Comparison of ENCODE assay signal across 22 cellular contexts in genomic region chr9:126518763-126519162, GRCh38.
"Had no signal": no experiment of that assay in that cellular context is flagged by ENCODE, and none has a peak within 500 bp of the region (broad histone marks: within the 10 kb centered on the region; RNA-seq: fewer than 3 reads in every experiment).

No MANE protein-coding gene starts in this region.

- H3K4me3 Mint-ChIP-seq: activated CD8-positive, alpha-beta T cell treated with anti-CD3 and anti-CD28 coated beads, Interleukin-2, amount 10 ng/mL, durations not matched to agents 7 days and 5 days; activated naive CD8-positive, alpha-beta T cell treated with anti-CD3 and anti-CD28 coated beads for 36 hours; memory B cell; neural crest cell; stimulated activated naive B cell treated with anti-CD40 and anti-IgM and Interleukin-4, amounts not matched to agents 10 μg/mL and 1 μg/mL and 100 μg/mL, for 72 hours had no signal

- H3K27ac Mint-ChIP-seq: activated CD8-positive, alpha-beta T cell treated with anti-CD3 and anti-CD28 coated beads, Interleukin-2, amount 10 ng/mL, durations not matched to agents 7 days and 5 days; activated naive CD8-positive, alpha-beta T cell treated with anti-CD3 and anti-CD28 coated beads for 36 hours; memory B cell; stimulated activated naive B cell treated with anti-CD40 and anti-IgM and Interleukin-4, amounts not matched to agents 10 μg/mL and 1 μg/mL and 100 μg/mL, for 72 hours; T-helper 2 cell treated with Interferon-gamma antibody and Interleukin-4, amounts not matched to agents 5 μg/mL and 100 μg/mL, for 36 hours had no signal

- H3K36me3 Mint-ChIP-seq: activated naive CD8-positive, alpha-beta T cell treated with anti-CD3 and anti-CD28 coated beads for 36 hours; memory B cell; stimulated activated naive B cell treated with anti-CD40 and anti-IgM and Interleukin-4, amounts not matched to agents 10 μg/mL and 1 μg/mL and 100 μg/mL, for 72 hours had no signal

- H3K4me1 ChIP-seq: colonic mucosa, uterus had no signal

- H3K27ac ChIP-seq: colonic mucosa, uterus, VCaP had no signal

- ATAC-seq: activated CD8-positive, alpha-beta T cell treated with anti-CD3 and anti-CD28 coated beads, Interleukin-2, amount 10 ng/mL, durations not matched to agents 7 days and 5 days; gastroesophageal sphincter; stimulated activated naive B cell treated with anti-CD40 and anti-IgM and Interleukin-4, amounts not matched to agents 10 μg/mL and 1 μg/mL and 100 μg/mL, for 72 hours had no signal

- H3K4me3 ChIP-seq: colonic mucosa, gastroesophageal sphincter, sigmoid colon, smooth muscle cell, transverse colon, uterus had no signal

- H3K36me3 ChIP-seq: colonic mucosa, esophagus squamous epithelium, gastroesophageal sphincter, sigmoid colon, transverse colon, uterus had no signal

- H3K4me2 ChIP-seq: smooth muscle cell had no signal

- DNase-seq: activated CD4-positive, alpha-beta T cell treated with anti-CD3 and anti-CD28 coated beads, Interleukin-2, amount 50 U/mL, for 1 hour; activated CD4-positive, CD25-positive, alpha-beta regulatory T cell treated with anti-CD3 and anti-CD28 coated beads, Interleukin-2, amount 50 U/mL, for 72 hours; activated CD8-positive, alpha-beta T cell treated with anti-CD3 and anti-CD28 coated beads, Interleukin-2, amount 10 ng/mL, durations not matched to agents 7 days and 5 days; activated naive CD4-positive, alpha-beta T cell treated with Interleukin-2 at 50 U/mL for 16 hours; activated naive CD8-positive, alpha-beta T cell treated with anti-CD3 and anti-CD28 coated beads for 36 hours; central memory CD4-positive, alpha-beta T cell; colonic mucosa; endodermal cell; esophagus squamous epithelium; head of caudate nucleus; hypothalamus; stimulated activated CD4-positive, alpha-beta T cell treated with anti-CD3 and anti-CD28 coated beads, Interleukin-15, amount 100 ng/mL, for 24 hours; stimulated activated naive B cell treated with anti-CD40 and anti-IgM and Interleukin-4, amounts not matched to agents 10 μg/mL and 1 μg/mL and 100 μg/mL, for 72 hours; transverse colon; uterus had no signal

- H3K9me3 Mint-ChIP-seq: activated naive CD8-positive, alpha-beta T cell treated with anti-CD3 and anti-CD28 coated beads for 36 hours; endodermal cell; memory B cell; neural crest cell; stimulated activated naive B cell treated with anti-CD40 and anti-IgM and Interleukin-4, amounts not matched to agents 10 μg/mL and 1 μg/mL and 100 μg/mL, for 72 hours; T-helper 2 cell treated with Interferon-gamma antibody and Interleukin-4, amounts not matched to agents 5 μg/mL and 100 μg/mL, for 36 hours had no signal
